9 cellular contexts compared by ENCODE assay signal in the genomic region with DNA sequence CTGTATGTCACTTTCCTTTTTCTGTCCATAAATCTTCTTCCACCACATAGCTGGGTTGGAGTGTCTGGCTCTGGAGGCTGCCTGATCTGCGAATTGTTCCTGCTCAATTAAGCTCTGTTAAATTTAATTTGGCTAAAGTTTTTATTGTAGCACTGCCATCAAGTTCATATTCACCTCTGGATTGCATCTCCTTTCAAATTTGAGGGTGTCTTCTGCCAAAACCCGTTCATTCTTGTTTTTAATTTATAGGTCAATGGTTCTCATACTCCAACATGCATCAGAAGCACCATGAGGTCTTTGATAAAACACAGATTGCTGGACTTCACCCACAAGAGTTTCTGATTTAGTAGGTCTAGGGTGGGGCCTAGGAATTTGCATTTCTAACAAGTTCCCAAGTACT.
"Had no signal": no experiment of that assay in that cellular context is flagged by ENCODE, and none has a peak within 500 bp of the region (broad histone marks: within the 10 kb centered on the region; RNA-seq: fewer than 3 reads in every experiment).

No MANE protein-coding gene starts in this region.

- DNase-seq: GM23248, GOT3, H7, HFFc6 had no signal

- H2AFZ ChIP-seq: GM23248 had no signal

- H3K4me1 ChIP-seq: HAP-1 had no signal

- H3K36me3 ChIP-seq: HAP-1 had no signal

- ATAC-seq: HCT116, HepG2, K562 had no signal

- H3K9me3 ChIP-seq: HAP-1 had no signal

- H3K9me3 Mint-ChIP-seq: HFFc6 had no signal

- H3K9ac ChIP-seq: GM23248 had no signal

- H3K27ac ChIP-seq: GM23248, HL-60 had no signal

- H3K27ac Mint-ChIP-seq: HFFc6 had no signal

- H3K4me3 ChIP-seq: GM23248, HAP-1, K562 had no signal

- H3K4me3 Mint-ChIP-seq: HFFc6 had no signal
